Comparison of ENCODE assay signal across 23 cellular contexts in genomic region chr5:145283101-145283500, GRCh38.
DNase-seq lines count a peak whose midpoint lies in the region; ATAC-seq and TF ChIP-seq lines count a peak whose summit lies in the region.
"Had no signal": no experiment of that assay in that cellular context is flagged by ENCODE, and none has a peak within 500 bp of the region (broad histone marks: within the 10 kb centered on the region; RNA-seq: fewer than 3 reads in every experiment).

No MANE protein-coding gene starts in this region.

- H3K4me1 Mint-ChIP-seq in activated naive CD8-positive, alpha-beta T cell treated with anti-CD3 and anti-CD28 coated beads, Interleukin-2, amount 50 U/mL, for 24 hours, result no peaks in the 10 kb centered on the region
- H3K4me1 Mint-ChIP-seq: H9 had no signal

- no peak for ATAC-seq in HG02884 (IDR thresholded peaks at IDR 0.05; ENCODE audit: unreplicated experiment)
- no peak for ATAC-seq in activated naive CD8-positive, alpha-beta T cell treated with anti-CD3 and anti-CD28 coated beads, Interleukin-2, amount 50 U/mL, for 24 hours
- ATAC-seq: A549; CD8-positive, alpha-beta T cell; Right ventricle myocardium inferior had no signal

- peak overlapping the region; percentile 32; the same call in 1 of the 2 replicates for H3K27ac ChIP-seq in ACC112 (ENCODE audit: low read depth, low read length)
- no peak overlapping the region for H3K27ac ChIP-seq in GM23248
- H3K27ac ChIP-seq: A549, KMS-11, SJSA1 had no signal

- TF ChIP-seq CTCF in cardiac fibroblast (IDR thresholded peaks at IDR 0.05; ENCODE audit: low read depth, low read length), result no peak

- no peak overlapping the region for H3K9ac ChIP-seq in GM23248
- H3K9ac ChIP-seq: KMS-11 had no signal

- no peak overlapping the region for H3K4me3 Mint-ChIP-seq in activated naive CD8-positive, alpha-beta T cell treated with anti-CD3 and anti-CD28 coated beads, Interleukin-2, amount 50 U/mL, for 24 hours
- H3K4me3 Mint-ChIP-seq: CD8-positive, alpha-beta T cell; H9 had no signal

- H3K9me3 ChIP-seq in GM23248 (ENCODE audit: low read depth), result no peaks in the 10 kb centered on the region
- H3K9me3 ChIP-seq: A549, SJSA1 had no signal

- H3K79me2 ChIP-seq in ACC112 (ENCODE audit: control insufficient read depth, insufficient read depth, low read length, unreplicated experiment) (no peaks in the 10 kb centered on the region), GM23248 (ENCODE audit: insufficient read depth) (no peaks in the 10 kb centered on the region)

- WGBS in GM23248 (ENCODE audit: low coverage in 1 of 2, low lambda C conversion rate in 2 of 2, missing lambda C conversion rate in 2 of 2), 2 experiments, result 33 to 35% methylated on average over 3 of the region's 3 CpGs

- H3K4me2 ChIP-seq in GM23248 (ENCODE audit: unreplicated experiment), result no peak overlapping the region
- H3K4me2 ChIP-seq: A549, KMS-11 had no signal

- H3K36me3 ChIP-seq in ACC112 (ENCODE audit: insufficient read depth, low read length) (no peaks in the 10 kb centered on the region), GM23248 (ENCODE audit: low read depth) (no peaks in the 10 kb centered on the region)
- H3K36me3 ChIP-seq: SJSA1 had no signal

- H3K36me3 Mint-ChIP-seq in activated naive CD8-positive, alpha-beta T cell treated with anti-CD3 and anti-CD28 coated beads, Interleukin-2, amount 50 U/mL, for 24 hours (ENCODE audit: low read depth), result no peaks in the 10 kb centered on the region
- H3K36me3 Mint-ChIP-seq: CD8-positive, alpha-beta T cell had no signal

- H3F3A ChIP-seq in GM23248 (ENCODE audit: insufficient read depth), result no peaks in the 10 kb centered on the region

- H3K27me3 Mint-ChIP-seq in activated naive CD8-positive, alpha-beta T cell treated with anti-CD3 and anti-CD28 coated beads, Interleukin-2, amount 50 U/mL, for 24 hours, result no peaks in the 10 kb centered on the region

- H4K20me1 ChIP-seq in GM23248 (ENCODE audit: insufficient read depth), result no peaks in the 10 kb centered on the region

- no peak overlapping the region for H3K27ac Mint-ChIP-seq in activated naive CD8-positive, alpha-beta T cell treated with anti-CD3 and anti-CD28 coated beads, Interleukin-2, amount 50 U/mL, for 24 hours
- H3K27ac Mint-ChIP-seq: CD8-positive, alpha-beta T cell; H9 had no signal

- H3K27me3 ChIP-seq in ACC112 (ENCODE audit: insufficient read depth, low read length) (no peaks in the 10 kb centered on the region), GM23248 (replicated peaks; ENCODE audit: insufficient read depth) (no peaks in the 10 kb centered on the region)
- H3K27me3 ChIP-seq: SJSA1 had no signal

- H3K4me3 ChIP-seq in ACC112 (ENCODE audit: low read depth, low read length) (no peak overlapping the region), GM23248 (no peak overlapping the region), cardiac fibroblast (replicated peaks in 1 of 2; ENCODE audit: low read depth in 2 of 2, low read length in 2 of 2) (no peak overlapping the region)
- H3K4me3 ChIP-seq: A549, SJSA1 had no signal

- peak overlapping the region; percentile 65 for H2AFZ ChIP-seq in ACC112 (ENCODE audit: low read length, unreplicated experiment)
- H2AFZ ChIP-seq in GM23248, result no peak overlapping the region

- DNase-seq in GM23248 (peak; percentile 3), cardiac fibroblast (ENCODE audit: low read depth in 2 of 2) (peak; percentile 10 to 51), iris pigment epithelial cell (ENCODE audit: low read depth) (peak; percentile 50), NCI-H128 (lab: John Stamatoyannopoulos, UW; ENCODE audit: unreplicated experiment) (no peak), AG20443 (ENCODE audit: low spot score) (no peak)
- DNase-seq in activated naive CD8-positive, alpha-beta T cell treated with anti-CD3 and anti-CD28 coated beads, Interleukin-2, amount 50 U/mL, for 24 hours, result no peak
- DNase-seq: AML-193; C1 segment of cervical spinal cord; Calu3; CD8-positive, alpha-beta T cell; DMS153; GF-D8; H9; NCI-H1417; NCI-H1694 treated with DMSO at 0.1 percent for 48 hours; NCI-H446; NCI-H526 had no signal

- H3K9me2 ChIP-seq in GM23248 (ENCODE audit: insufficient read depth), result no peaks in the 10 kb centered on the region

- H3K9me3 Mint-ChIP-seq in activated naive CD8-positive, alpha-beta T cell treated with anti-CD3 and anti-CD28 coated beads, Interleukin-2, amount 50 U/mL, for 24 hours, result peaks cover under 1% of the 10 kb centered on the region
- H3K9me3 Mint-ChIP-seq: H9 had no signal

- in situ Hi-C loops in GM23248 (cut with MboI), result no loop called here

- H3K4me1 ChIP-seq in ACC112 (ENCODE audit: control insufficient read depth, insufficient read depth, low read length, unreplicated experiment) (peaks cover 14% of the 10 kb centered on the region), GM23248 (ENCODE audit: insufficient read depth) (peaks cover 7% of the 10 kb centered on the region; the same call in 1 of the 2 replicates)
- H3K4me1 ChIP-seq: A549, SJSA1 had no signal

Comparison
In these comparisons a context has a peak if more than half of its experiments do, and no peak if none do; other contexts are left out.
1. DNase-seq: peak in GM23248 (single experiment), cardiac fibroblast (2 of 2) and iris pigment epithelial cell (single experiment); none in NCI-H128 (single experiment), AG20443 (single experiment) and activated naive CD8-positive, alpha-beta T cell treated with anti-CD3 and anti-CD28 coated beads, Interleukin-2, amount 50 U/mL, for 24 hours (single experiment).